Comparison of ENCODE assay signal across 15 cellular contexts in genomic region chr19:53907193-53907581, GRCh38. TPM values are rescaled to one million over a fixed set of nuclear protein-coding genes. Genes with fewer than 3 reads are reported as not detected.
A peak's percentile ranks its signal among the peaks of the same experiment; 100 is the strongest.
DNase-seq lines count a peak whose midpoint lies in the region; ATAC-seq lines count a peak whose summit lies in the region.
"Had no signal": no experiment of that assay in that cellular context is flagged by ENCODE, and none has a peak within 500 bp of the region (broad histone marks: within the 10 kb centered on the region; RNA-seq: fewer than 3 reads in every experiment).

No MANE protein-coding gene starts in this region.

- no peak for ATAC-seq in stimulated activated naive CD8-positive, alpha-beta T cell treated with anti-CD3 and anti-CD28 coated beads, Interleukin-15, amount 100 ng/mL, for 72 hours
- ATAC-seq in stimulated activated naive CD8-positive, alpha-beta T cell treated with anti-CD3 and anti-CD28 coated beads, Interleukin-15, Interleukin-2, amounts not matched to agents 100 U/mL and 50 U/mL, for 24 hours = no peak
- no peak for ATAC-seq in naive B cell (ENCODE audit: low read depth in 2 of 2)
- ATAC-seq in HG02870 (IDR thresholded peaks at IDR 0.05; ENCODE audit: unreplicated experiment) = no peak

- peaks cover 0 to 56% of the 10 kb centered on the region in 2 donors for H3K36me3 Mint-ChIP-seq in naive B cell
- H3K36me3 Mint-ChIP-seq: activated CD4-positive, alpha-beta memory T cell treated with anti-CD3 and anti-CD28 coated beads for 36 hours had no signal

- H3K9me3 Mint-ChIP-seq in stimulated activated naive CD8-positive, alpha-beta T cell treated with anti-CD3 and anti-CD28 coated beads, Interleukin-15, amount 100 ng/mL, for 72 hours = no peaks in the 10 kb centered on the region
- H3K9me3 Mint-ChIP-seq in naive B cell = peaks cover 3 to 10% (median 5%) of the 10 kb centered on the region in 7 donors
- H3K9me3 Mint-ChIP-seq: activated CD4-positive, alpha-beta memory T cell treated with anti-CD3 and anti-CD28 coated beads for 36 hours had no signal

- peaks cover 83% of the 10 kb centered on the region for H3K27me3 Mint-ChIP-seq in stimulated activated naive CD8-positive, alpha-beta T cell treated with anti-CD3 and anti-CD28 coated beads, Interleukin-15, amount 100 ng/mL, for 72 hours
- peaks cover 66 to 90% (median 81%) of the 10 kb centered on the region in 3 donors for H3K27me3 Mint-ChIP-seq in naive B cell

- no peak for DNase-seq in stimulated activated naive CD8-positive, alpha-beta T cell treated with anti-CD3 and anti-CD28 coated beads, Interleukin-15, amount 100 ng/mL, for 72 hours
- no peak for DNase-seq in stimulated activated naive CD8-positive, alpha-beta T cell treated with anti-CD3 and anti-CD28 coated beads, Interleukin-15, Interleukin-2, amounts not matched to agents 100 U/mL and 50 U/mL, for 24 hours
- peak in 19 of 61 donors; percentile 10 to 65 (median 41) for DNase-seq in caudate nucleus (lab: John Stamatoyannopoulos, UW)
- no peak for DNase-seq in naive B cell
- no peak for DNase-seq in activated effector memory CD4-positive, alpha-beta T cell treated with anti-CD3 and anti-CD28 coated beads, Interleukin-2, amount 50 U/mL, for 16 hours
- no peak for DNase-seq in midbrain (lab: John Stamatoyannopoulos, UW)
- DNase-seq in NCI-H2171 (lab: John Stamatoyannopoulos, UW) = no peak
- DNase-seq: ACHN, NCI-H2029, NCI-H774 had no signal

- H3K4me1 Mint-ChIP-seq in stimulated activated naive CD8-positive, alpha-beta T cell treated with anti-CD3 and anti-CD28 coated beads, Interleukin-15, amount 100 ng/mL, for 72 hours = peaks cover 38% of the 10 kb centered on the region
- peaks cover 35 to 45% (median 37%) of the 10 kb centered on the region in 3 donors for H3K4me1 Mint-ChIP-seq in naive B cell

- no peak overlapping the region for H3K27ac Mint-ChIP-seq in stimulated activated naive CD8-positive, alpha-beta T cell treated with anti-CD3 and anti-CD28 coated beads, Interleukin-15, amount 100 ng/mL, for 72 hours
- no peak overlapping the region for H3K27ac Mint-ChIP-seq in naive B cell
- H3K27ac Mint-ChIP-seq: activated CD4-positive, alpha-beta memory T cell treated with anti-CD3 and anti-CD28 coated beads for 36 hours had no signal

- H3K27ac ChIP-seq in caudate nucleus (ENCODE audit: low read depth, low read length) = peak overlapping the region; percentile 8
- H3K27ac ChIP-seq: left ventricle myocardium inferior, prostate gland had no signal

- peak overlapping the region; percentile 36 to 38 for H3K4me3 Mint-ChIP-seq in stimulated activated naive CD8-positive, alpha-beta T cell treated with anti-CD3 and anti-CD28 coated beads, Interleukin-15, amount 100 ng/mL, for 72 hours
- peak overlapping the region in 6 of 8 donors; percentile 32 to 85 (median 68) for H3K4me3 Mint-ChIP-seq in naive B cell
- H3K4me3 Mint-ChIP-seq: activated CD4-positive, alpha-beta memory T cell treated with anti-CD3 and anti-CD28 coated beads for 36 hours had no signal

RNA-seq across cellular contexts. Expression of gene CACNG7, which starts 1.9 kb away (rescaled TPM):
- polyA plus RNA-seq in naive B cell (ENCODE audit: low read depth in 6 of 6) = not detected
- polyA plus RNA-seq: HepG2 had no signal

RNA-seq across cellular contexts. Expression of gene PRKCG, which starts 25.2 kb away (rescaled TPM):
- under 1 TPM in 2 of 6 donors, not detected in 4; 0.31 to 0.35 TPM for polyA plus RNA-seq in naive B cell (ENCODE audit: low read depth in 6 of 6)

RNA-seq across cellular contexts. Expression of gene MYADM, which starts 39.5 kb away (rescaled TPM):
- 10 to 100 TPM; 13.8 to 56.4 (median 34.9) TPM for polyA plus RNA-seq in naive B cell (ENCODE audit: low read depth in 6 of 6)

RNA-seq across cellular contexts. Expression of gene CACNG8, which starts 55.5 kb away (rescaled TPM):
- polyA plus RNA-seq in naive B cell (ENCODE audit: low read depth in 6 of 6) = not detected
- polyA plus RNA-seq: HepG2 had no signal
